22 cellular contexts compared by ENCODE assay signal in the genomic region with DNA sequence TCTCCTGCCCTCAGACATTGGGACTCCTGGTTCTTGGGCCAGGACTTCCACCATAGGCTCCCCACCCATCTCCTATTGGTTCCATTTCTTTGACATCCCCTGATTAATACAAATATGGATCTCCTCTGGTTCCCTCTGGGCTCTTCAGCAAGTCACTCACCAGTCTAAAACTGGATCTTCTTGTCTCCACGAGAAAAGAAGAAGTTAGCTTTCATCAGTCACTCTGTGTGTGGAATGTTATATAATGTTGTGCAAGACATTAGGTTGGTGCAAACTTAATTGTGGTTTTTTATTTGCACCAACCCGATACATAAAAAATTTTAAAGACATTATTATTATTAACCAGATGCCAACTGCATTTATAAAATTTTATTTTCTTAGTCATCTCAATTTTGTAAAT. TPM values are rescaled to one million over a fixed set of nuclear protein-coding genes. Genes with fewer than 3 reads are reported as not detected.
"Had no signal": no experiment of that assay in that cellular context is flagged by ENCODE, and none has a peak within 500 bp of the region (broad histone marks: within the 10 kb centered on the region; RNA-seq: fewer than 3 reads in every experiment).

No MANE protein-coding gene starts in this region.

- H3K36me3 ChIP-seq: brain microvascular endothelial cell, lower lobe of right lung, sigmoid colon had no signal

- H3K9me3 ChIP-seq: lower lobe of right lung, sigmoid colon, testis had no signal

- H3K4me3 ChIP-seq: lower lobe of right lung, sigmoid colon, smooth muscle cell, testis had no signal

- H3K27me3 ChIP-seq: brain microvascular endothelial cell, sigmoid colon, testis had no signal

- H3K4me2 ChIP-seq: smooth muscle cell had no signal

- H3K27ac ChIP-seq: brain microvascular endothelial cell, lower lobe of right lung, sigmoid colon, testis had no signal

- DNase-seq: activated CD4-positive, alpha-beta T cell treated with anti-CD3 and anti-CD28 coated beads for 1 hour; activated CD4-positive, alpha-beta T cell treated with anti-CD3 and anti-CD28 coated beads, Interleukin-2, amount 50 U/mL, for 4 hours; activated CD8-positive, alpha-beta memory T cell treated with anti-CD3 and anti-CD28 coated beads for 24 hours; activated CD8-positive, alpha-beta memory T cell treated with anti-CD3 and anti-CD28 coated beads, Interleukin-2, amount 50 U/mL, for 4 hours; activated T-cell treated with anti-CD3 and anti-CD28 coated beads, Interleukin-2, amount 50 U/mL, for 24 hours; aorta; brain microvascular endothelial cell; caudate nucleus; dermis blood vessel endothelial cell; effector CD8-positive, alpha-beta T cell; erythroblast; foreskin melanocyte; immature natural killer cell; lower lobe of right lung; natural killer cell; retina; sigmoid colon; stimulated activated CD4-positive, alpha-beta T cell treated with anti-CD3 and anti-CD28 coated beads, Interleukin-2, amount 100 ng/mL, for 48 hours; stimulated activated CD8-positive, alpha-beta memory T cell treated with anti-CD3 and anti-CD28 coated beads, Interleukin-4, amount 100 ng/mL, for 48 hours; stimulated activated naive B cell treated with anti-CD40 and anti-IgM and Interleukin-4, amounts not matched to agents 10 μg/mL and 1 μg/mL and 100 μg/mL, for 72 hours; testis had no signal

- H3K4me1 ChIP-seq: lower lobe of right lung, sigmoid colon, testis had no signal

RNA-seq across cellular contexts. Expression of gene IL12A, which starts 35.3 kb away (rescaled TPM):
- polyA plus RNA-seq: smooth muscle cell had no signal
